ENCODE assay signal across 21 cellular contexts in the genomic region with DNA sequence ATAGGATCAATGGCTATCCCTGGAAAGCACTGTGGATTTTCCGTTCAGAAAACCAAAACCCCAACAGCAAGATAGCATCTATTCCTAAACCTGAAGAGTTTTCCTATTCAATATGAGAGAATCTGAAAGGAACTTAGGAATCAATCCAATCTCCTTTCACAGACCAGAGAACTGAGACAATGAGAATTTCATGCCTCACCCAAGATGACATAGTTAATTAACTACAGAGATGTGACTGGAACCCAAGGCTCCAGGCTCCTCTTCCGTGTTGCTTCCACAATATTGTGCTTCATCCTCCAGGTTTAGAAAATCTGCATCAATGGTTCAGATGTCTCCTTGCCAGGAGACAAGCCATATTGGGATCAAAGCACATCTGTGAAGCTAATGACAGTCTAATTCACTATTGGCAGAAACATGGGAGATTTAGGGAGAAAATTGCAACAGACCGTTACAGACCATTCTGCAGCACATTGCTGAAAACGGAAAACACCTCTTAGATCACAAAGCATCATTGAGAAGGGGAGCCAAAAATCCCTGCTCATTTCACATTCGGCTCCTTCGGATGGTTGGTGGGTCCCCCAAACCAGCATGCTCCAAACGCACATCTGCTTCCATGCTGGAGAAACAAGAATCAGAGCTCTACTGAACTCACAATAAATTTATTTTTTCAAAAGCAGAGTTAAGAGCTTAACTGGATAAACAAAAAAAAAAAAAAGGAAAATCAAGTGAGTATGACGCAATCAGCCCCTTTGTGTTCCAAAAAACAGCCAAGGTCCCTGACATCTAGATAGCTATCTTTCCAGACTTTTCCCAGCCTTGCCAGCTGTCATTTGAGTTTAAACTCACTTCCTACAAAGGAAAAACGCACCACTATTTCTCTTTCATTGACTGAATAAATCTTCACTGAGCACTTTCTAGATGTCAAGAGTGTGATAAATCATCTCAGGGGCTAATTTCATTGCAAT.
DNase-seq lines count a peak whose midpoint lies in the region; ATAC-seq, FAIRE-seq and TF ChIP-seq lines count a peak whose summit lies in the region.
"Had no signal": no experiment of that assay in that cellular context is flagged by ENCODE, and none has a peak within 500 bp of the region (broad histone marks: within the 10 kb centered on the region; RNA-seq: fewer than 3 reads in every experiment).

No MANE protein-coding gene starts in this region.

- no peaks in the 10 kb centered on the region for H3K79me2 ChIP-seq in H1 (ENCODE audit: control insufficient read depth in 1 of 2, insufficient read depth in 2 of 2, low read length in 2 of 2)

- intact Hi-C loops in IMR-90 (cut with micrococcal nuclease) = loop anchor here (5.0 kb wide), 1 partner anchor 875 kb away; no protein-coding TSS in a partner anchor

- DNase-seq in EH (ENCODE audit: low read depth) (peak; percentile 43), IMR-90 (no peak), H1 (ENCODE audit: low read depth in 1 of 2, low spot score in 2 of 2) (no peak), T-helper 9 cell (no peak)
- no peak for DNase-seq in NK-92 treated with Interleukin-12 subunit alpha and Interleukin-12 subunit beta, amount 100 ng/mL, for 24 hours (lab: John Stamatoyannopoulos, UW)
- no peak for DNase-seq in activated CD4-positive, alpha-beta T cell treated with anti-CD3 and anti-CD28 coated beads, Interleukin-2, amount 50 U/mL, for 1 hour
- DNase-seq: activated gamma-delta T cell treated with Interleukin-2 at 50 U/mL for 16 hours; activated T-cell treated with anti-CD3 and anti-CD28 coated beads, Interleukin-2, amount 50 U/mL, for 1 hour; AML-193; DND-41; endodermal cell; NCI-H1417; stimulated activated CD4-positive, alpha-beta T cell treated with anti-CD3 and anti-CD28 coated beads, Interleukin-4, amount 100 ng/mL, for 24 hours; stimulated activated naive CD4-positive, alpha-beta T cell treated with Interleukin-2 at 50 U/mL for 16 hours; SW 1271 had no signal

- TF ChIP-seq RAD21 in IMR-90 (IDR thresholded peaks at IDR 0.05; ENCODE audit: low read length) (no peak), H1 (IDR thresholded peaks at IDR 0.05 in 1 of 2, conservative IDR thresholded peaks at IDR 0.05 in 1 of 2; ENCODE audit: low read depth in 2 of 2, low read length in 2 of 2) (no peak)

- no peak overlapping the region for H2AK5ac ChIP-seq in IMR-90 (ENCODE audit: low read depth, low read length)
- no peak overlapping the region for H2AK5ac ChIP-seq in H1 (ENCODE audit: low read depth, low read length)

- H3K56ac ChIP-seq in IMR-90 (ENCODE audit: extremely low read depth, insufficient read depth, low read length) = no peak overlapping the region
- H3K56ac ChIP-seq in H1 (replicated peaks; ENCODE audit: insufficient read length, low read depth, low read length) = no peak overlapping the region

- peak overlapping the region; percentile 57 to 80 (median 70) for H3K27ac Mint-ChIP-seq in nephron
- H3K27ac Mint-ChIP-seq: endodermal cell, neural progenitor cell had no signal

- H3K9me1 ChIP-seq in IMR-90 (ENCODE audit: insufficient read depth, low read length) = no peaks in the 10 kb centered on the region; the same call in 1 of the 2 replicates

- no peak overlapping the region for H2AK9ac ChIP-seq in IMR-90 (replicated peaks; ENCODE audit: low read depth, low read length, poor library complexity)

- no peaks in the 10 kb centered on the region for H3K9me3 Mint-ChIP-seq in nephron
- H3K9me3 Mint-ChIP-seq: endodermal cell, neural progenitor cell had no signal

- H2BK20ac ChIP-seq in IMR-90 (ENCODE audit: low read depth, low read length) (no peak overlapping the region), H1 (ENCODE audit: low read length) (no peak overlapping the region)

- H3K4me2 ChIP-seq in IMR-90 (ENCODE audit: low read depth, low read length) = no peak overlapping the region
- no peak overlapping the region for H3K4me2 ChIP-seq in H1 (ENCODE audit: insufficient read depth in 1 of 2, low read depth in 2 of 2, low read length in 2 of 2)
- H3K4me2 ChIP-seq: neural progenitor cell had no signal

- H2BK120ac ChIP-seq in IMR-90 (ENCODE audit: low read depth, low read length) = no peak overlapping the region
- H2BK120ac ChIP-seq in H1 (replicated peaks; ENCODE audit: low read depth, low read length) = no peak overlapping the region

- peaks cover 16% of the 10 kb centered on the region for H3K4me1 Mint-ChIP-seq in nephron
- H3K4me1 Mint-ChIP-seq: endodermal cell, neural progenitor cell had no signal

- no peaks in the 10 kb centered on the region for H3K23me2 ChIP-seq in H1 (ENCODE audit: low read depth, low read length)

- H3K79me1 ChIP-seq in IMR-90 (ENCODE audit: low read depth in 1 of 2, low read length in 2 of 2) (no peaks in the 10 kb centered on the region), H1 (ENCODE audit: low read depth, low read length) (no peaks in the 10 kb centered on the region)

- H3K4me1 ChIP-seq in IMR-90 (ENCODE audit: control insufficient read depth, insufficient read depth, low read length) (no peaks in the 10 kb centered on the region), H1 (replicated peaks in 1 of 4; ENCODE audit: control insufficient read depth in 3 of 4, insufficient read depth in 4 of 4, low read length in 3 of 4) (no peaks in the 10 kb centered on the region)

- no TSS peak for BruUV-seq in IMR-90 (replicated peaks; lab: Mats Ljungman, UMichigan)

- H2AFZ ChIP-seq in IMR-90 (replicated peaks; ENCODE audit: low read length, poor library complexity) (no peak overlapping the region), H1 (ENCODE audit: low read length) (no peak overlapping the region)
- H2AFZ ChIP-seq: neural progenitor cell had no signal

- H3K27me3 ChIP-seq in IMR-90 (ENCODE audit: control insufficient read depth, insufficient read depth, low read length) = no peaks in the 10 kb centered on the region
- H3K27me3 ChIP-seq in H1 (replicated peaks in 1 of 4; ENCODE audit: control insufficient read depth in 3 of 4, extremely low read depth in 1 of 4, insufficient read depth in 3 of 4, low read length in 3 of 4) = no peaks in the 10 kb centered on the region
- H3K27me3 ChIP-seq: neural progenitor cell had no signal

- H2BK12ac ChIP-seq in H1 (ENCODE audit: low read depth, low read length) = no peak overlapping the region

- H4K5ac ChIP-seq in IMR-90 (ENCODE audit: low read depth, low read length) (no peak overlapping the region), H1 (ENCODE audit: insufficient read length, low read depth, low read length) (no peak overlapping the region)

- H4K20me1 ChIP-seq in IMR-90 (ENCODE audit: insufficient read depth, low read length) = no peaks in the 10 kb centered on the region
- no peaks in the 10 kb centered on the region for H4K20me1 ChIP-seq in H1 (replicated peaks in 1 of 2; ENCODE audit: control insufficient read depth in 1 of 2, insufficient read depth in 2 of 2, low read length in 2 of 2)

- H3K27ac ChIP-seq in IMR-90 (ENCODE audit: insufficient read depth, low read length) (no peak overlapping the region), H1 (ENCODE audit: low read depth, low read length) (no peak overlapping the region)
- H3K27ac ChIP-seq: coronary artery, neural progenitor cell had no signal

- TF ChIP-seq CTCF in IMR-90 (conservative IDR thresholded peaks at IDR 0.05; ENCODE audit: low read depth, low read length) (no peak), H1 (IDR thresholded peaks at IDR 0.05; ENCODE audit: control extremely low read depth in 1 of 3, insufficient read depth in 1 of 3, low read depth in 1 of 3, low read length in 3 of 3) (no peak), nephron (IDR thresholded peaks at IDR 0.05; ENCODE audit: unreplicated experiment in 3 of 3) (no peak)

- no peak overlapping the region for H2BK15ac ChIP-seq in IMR-90 (ENCODE audit: low read depth, low read length)
- H2BK15ac ChIP-seq in H1 (ENCODE audit: low read length) = no peak overlapping the region

- in situ Hi-C loops in IMR-90 (cut with MboI; ENCODE audit: low sequenced_read_pairs) = no loop called here

- H3K18ac ChIP-seq in IMR-90 (ENCODE audit: low read depth, low read length) = no peak overlapping the region
- H3K18ac ChIP-seq in H1 (ENCODE audit: extremely low read depth, low read length) = no peak overlapping the region

- H2BK5ac ChIP-seq in IMR-90 (ENCODE audit: low read depth, low read length, poor library complexity, severe bottlenecking) (no peak overlapping the region), H1 (ENCODE audit: low read depth, low read length) (no peak overlapping the region)

- CTCF ChIA-PET in IMR-90 (lab: Yijun Ruan, JAX) (interaction anchor here (0.6 kb wide), 1 partner anchor 13 kb away, joined by 3 read pairs; no protein-coding TSS in a partner anchor), H1 (lab: Charles Lee; ENCODE audit: partially characterized antibody) (interaction anchor here (0.7 kb wide), 1 partner anchor 13 kb away, joined by 3 read pairs; no protein-coding TSS in a partner anchor)

- no peak overlapping the region for H4K91ac ChIP-seq in IMR-90 (ENCODE audit: insufficient read depth, low read depth, low read length)
- no peak overlapping the region for H4K91ac ChIP-seq in H1 (replicated peaks; ENCODE audit: insufficient read length, low read length)

- no peaks in the 10 kb centered on the region for H3K36me3 ChIP-seq in IMR-90 (ENCODE audit: control insufficient read depth, insufficient read depth, low read length)
- H3K36me3 ChIP-seq in H1 (ENCODE audit: control insufficient read depth in 2 of 4, insufficient read depth in 4 of 4, low read length in 3 of 4) = no peaks in the 10 kb centered on the region
- H3K36me3 ChIP-seq: neural progenitor cell had no signal

- H3K4ac ChIP-seq in IMR-90 (ENCODE audit: low read depth, low read length) (no peak overlapping the region), H1 (replicated peaks; ENCODE audit: insufficient read length, low read depth, low read length) (no peak overlapping the region)

- H3K9ac ChIP-seq in IMR-90 (ENCODE audit: low read depth, low read length) (no peak overlapping the region), H1 (replicated peaks in 1 of 4; ENCODE audit: extremely low read depth in 1 of 4, low read depth in 3 of 4, low read length in 3 of 4) (no peak overlapping the region)
- H3K9ac ChIP-seq: neural progenitor cell had no signal

- H3K4me3 ChIP-seq in IMR-90 (ENCODE audit: insufficient read depth, low read depth, low read length) (no peak overlapping the region), H1 (ENCODE audit: extremely low read depth in 1 of 4, insufficient read depth in 2 of 4, low read depth in 3 of 4, low read length in 4 of 4) (no peak overlapping the region)
- H3K4me3 ChIP-seq: coronary artery, neural progenitor cell had no signal

- no peak for TF ChIP-seq EP300 in H1 (IDR thresholded peaks at IDR 0.05; ENCODE audit: borderline replicate concordance in 1 of 2, low read depth in 2 of 2, low read length in 2 of 2)

- no peak for FAIRE-seq in H1 (lab: Jason Lieb, UNC)
- FAIRE-seq: GM12892, GM19239 had no signal

- H3K23ac ChIP-seq in IMR-90 (ENCODE audit: low read depth, low read length) (no peak overlapping the region), H1 (ENCODE audit: insufficient read length) (no peak overlapping the region)

- H4K8ac ChIP-seq in IMR-90 (ENCODE audit: low read depth in 2 of 2, low read length in 2 of 2) (no peak overlapping the region), H1 (ENCODE audit: extremely low read depth, insufficient read depth, low read length) (no peak overlapping the region)

- H3K14ac ChIP-seq in IMR-90 (replicated peaks; ENCODE audit: low read depth, low read length) (no peak overlapping the region; the same call in 1 of the 2 replicates), H1 (ENCODE audit: insufficient read length) (no peak overlapping the region)

- H3K36me3 Mint-ChIP-seq in nephron (ENCODE audit: low read depth) = no peaks in the 10 kb centered on the region
- H3K36me3 Mint-ChIP-seq: neural progenitor cell had no signal

- WGBS in IMR-90 (ENCODE audit: extremely low coverage in 2 of 2, insufficient read length in 1 of 2), 2 experiments = no CpG with 5 or more reads among the region's 9 CpGs
- WGBS in H1 (ENCODE audit: extremely low coverage in 1 of 2, insufficient coverage in 1 of 2, insufficient read length in 1 of 2, insufficient replicate concordance in 2 of 2, low coverage in 1 of 2, low lambda C conversion rate in 2 of 2, missing lambda C conversion rate in 1 of 2), 2 experiments = 83% methylated on average over 9 of the region's 9 CpGs; no CpG with 5 or more reads in 1 of the 2 experiments

- no peaks in the 10 kb centered on the region for H3K27me3 Mint-ChIP-seq in nephron (ENCODE audit: low read depth)

- H3K9me3 ChIP-seq in IMR-90 (ENCODE audit: control insufficient read depth, insufficient read depth, low read length) = no peaks in the 10 kb centered on the region
- H3K9me3 ChIP-seq in H1 (ENCODE audit: insufficient read depth in 2 of 2, low read depth in 1 of 2, low read length in 1 of 2) = no peaks in the 10 kb centered on the region

- TF ChIP-seq POLR2A in IMR-90 (IDR thresholded peaks at IDR 0.05; ENCODE audit: low read depth, low read length) = no peak
- TF ChIP-seq POLR2A in H1 (IDR thresholded peaks at IDR 0.05; ENCODE audit: control extremely low read depth in 1 of 2, low read depth in 2 of 2, low read length in 2 of 2) = no peak

- dilution Hi-C loops in IMR-90 (cut with HindIII; ENCODE audit: low sequenced_read_pairs, unreplicated experiment) = no loop called here

- no peak overlapping the region for H3K4me3 Mint-ChIP-seq in nephron
- H3K4me3 Mint-ChIP-seq: endodermal cell, neural progenitor cell had no signal

- POLR2A ChIA-PET in IMR-90 (lab: Charles Lee; ENCODE audit: unreplicated experiment) = no interaction called here
- POLR2A ChIA-PET in H1 (lab: Charles Lee; ENCODE audit: partially characterized antibody) = interaction anchor here (0.7 kb wide), 1 partner anchor 11 kb away, joined by 4 read pairs; no protein-coding TSS in a partner anchor

- no peak for ATAC-seq in IMR-90 (ENCODE audit: low read depth)
- ATAC-seq: activated CD4-positive, CD25-positive, alpha-beta regulatory T cell treated with anti-CD3 and anti-CD28 coated beads, Interleukin-2, amount 50 U/mL, for 24 hours had no signal
